In the genomic region with DNA sequence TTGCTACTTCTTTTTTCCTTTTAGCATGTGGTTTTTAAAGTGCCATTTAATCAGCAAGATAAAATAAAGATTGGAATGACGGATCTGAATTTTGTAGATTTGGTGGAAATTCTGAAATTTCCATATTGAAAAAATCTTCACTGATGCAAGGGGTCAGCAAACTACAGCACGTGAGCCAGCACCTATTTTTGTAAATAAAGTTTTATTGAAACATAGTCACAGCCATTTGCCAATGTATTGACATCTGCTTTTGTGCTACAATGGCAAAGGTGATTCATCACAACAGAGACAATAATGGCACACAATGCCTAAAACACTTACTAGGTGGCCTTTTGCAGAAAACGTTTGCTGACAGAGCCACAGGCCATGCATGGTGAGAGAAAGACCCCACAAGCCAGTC, we compare ENCODE assay signal across 29 cellular contexts.
"Had no signal": no experiment of that assay in that cellular context is flagged by ENCODE, and none has a peak within 500 bp of the region (broad histone marks: within the 10 kb centered on the region; RNA-seq: fewer than 3 reads in every experiment).

No MANE protein-coding gene starts in this region.

- H3K27me3 Mint-ChIP-seq: naive B cell; progenitor cell of endocrine pancreas; stimulated activated memory B cell treated with anti-CD40 and anti-IgM and Interleukin-4, amounts not matched to agents 10 μg/mL and 1 μg/mL and 100 μg/mL, for 72 hours; stimulated activated naive CD8-positive, alpha-beta T cell treated with anti-CD3 and anti-CD28 coated beads, Interleukin-15, Interleukin-2, amounts not matched to agents 100 ng/mL and 50 ng/mL, for 24 hours had no signal

- H3K9me3 Mint-ChIP-seq: natural killer cell; nephron; stimulated activated memory B cell treated with anti-CD40 and anti-IgM and Interleukin-4, amounts not matched to agents 10 μg/mL and 1 μg/mL and 100 μg/mL, for 72 hours had no signal

- H3K79me2 ChIP-seq: parathyroid adenoma had no signal

- DNase-seq: naive B cell; natural killer cell; occipital lobe; ovary; posterior cingulate gyrus; psoas muscle; right cardiac atrium; spleen; stimulated activated CD4-positive, alpha-beta T cell treated with anti-CD3 and anti-CD28 coated beads, Interleukin-12 subunit alpha, Interleukin-12 subunit beta, amount 100 ng/mL, for 4 hours; stimulated activated CD4-positive, alpha-beta T cell treated with anti-CD3 and anti-CD28 coated beads, Interleukin-1b, Interleukin-23, amount 100 ng/mL, for 48 hours; stimulated activated CD4-positive, alpha-beta T cell treated with anti-CD3 and anti-CD28 coated beads, Interleukin-4, amount 100 ng/mL, for 1 hour; stimulated activated CD4-positive, alpha-beta T cell treated with anti-CD3 and anti-CD28 coated beads, Interleukin-4, amount 100 ng/mL, for 4 hours; stimulated activated CD8-positive, alpha-beta memory T cell treated with anti-CD3 and anti-CD28 coated beads, Interleukin-4, amount 100 ng/mL, for 48 hours; stimulated activated naive CD4-positive, alpha-beta T cell; stomach; thyroid gland; upper lobe of left lung had no signal

- H3K27ac Mint-ChIP-seq: naive B cell; natural killer cell; progenitor cell of endocrine pancreas; stimulated activated memory B cell treated with anti-CD40 and anti-IgM and Interleukin-4, amounts not matched to agents 10 μg/mL and 1 μg/mL and 100 μg/mL, for 72 hours; stimulated activated naive CD8-positive, alpha-beta T cell treated with anti-CD3 and anti-CD28 coated beads, Interleukin-15, Interleukin-2, amounts not matched to agents 100 ng/mL and 50 ng/mL, for 24 hours had no signal

- H3K9ac ChIP-seq: parathyroid adenoma had no signal

- H3K36me3 Mint-ChIP-seq: natural killer cell had no signal

- FAIRE-seq: urothelium cell line had no signal

- H3K36me3 ChIP-seq: ovary, thoracic aorta, thyroid gland, tibial nerve, vagina had no signal

- H3K4me1 Mint-ChIP-seq: naive B cell; natural killer cell; nephron; stimulated activated memory B cell treated with anti-CD40 and anti-IgM and Interleukin-4, amounts not matched to agents 10 μg/mL and 1 μg/mL and 100 μg/mL, for 72 hours had no signal

- H3K4me3 ChIP-seq: ovary, psoas muscle, skin epidermis, smooth muscle cell, spleen, stomach, thoracic aorta, thyroid gland, tibial nerve, upper lobe of left lung, vagina had no signal

- ATAC-seq: natural killer cell; psoas muscle; right cardiac atrium; sciatic nerve; stimulated activated memory B cell treated with anti-CD40 and anti-IgM and Interleukin-4, amounts not matched to agents 10 μg/mL and 1 μg/mL and 100 μg/mL, for 72 hours had no signal

- H3K4me2 ChIP-seq: smooth muscle cell had no signal

- H3K4me3 Mint-ChIP-seq: naive B cell; natural killer cell; nephron; stimulated activated memory B cell treated with anti-CD40 and anti-IgM and Interleukin-4, amounts not matched to agents 10 μg/mL and 1 μg/mL and 100 μg/mL, for 72 hours; stimulated activated naive CD8-positive, alpha-beta T cell treated with anti-CD3 and anti-CD28 coated beads, Interleukin-15, Interleukin-2, amounts not matched to agents 100 ng/mL and 50 ng/mL, for 24 hours had no signal

- H2AFZ ChIP-seq: parathyroid adenoma had no signal

- H3K27me3 ChIP-seq: ovary, spleen, stomach, thyroid gland, tibial nerve, upper lobe of left lung, vagina had no signal

- H3K9me3 ChIP-seq: psoas muscle, spleen, stomach, thoracic aorta, thyroid gland, tibial nerve, upper lobe of left lung, vagina had no signal

- H3K4me1 ChIP-seq: parathyroid adenoma, psoas muscle, spleen, stomach, thyroid gland, tibial nerve, upper lobe of left lung, vagina had no signal

- H3K27ac ChIP-seq: ovary, parathyroid adenoma, psoas muscle, skin epidermis, spleen, stomach, thoracic aorta, thyroid gland, tibial nerve, upper lobe of left lung, vagina had no signal
